ENCODE assay signal across 11 cellular contexts in the genomic region with DNA sequence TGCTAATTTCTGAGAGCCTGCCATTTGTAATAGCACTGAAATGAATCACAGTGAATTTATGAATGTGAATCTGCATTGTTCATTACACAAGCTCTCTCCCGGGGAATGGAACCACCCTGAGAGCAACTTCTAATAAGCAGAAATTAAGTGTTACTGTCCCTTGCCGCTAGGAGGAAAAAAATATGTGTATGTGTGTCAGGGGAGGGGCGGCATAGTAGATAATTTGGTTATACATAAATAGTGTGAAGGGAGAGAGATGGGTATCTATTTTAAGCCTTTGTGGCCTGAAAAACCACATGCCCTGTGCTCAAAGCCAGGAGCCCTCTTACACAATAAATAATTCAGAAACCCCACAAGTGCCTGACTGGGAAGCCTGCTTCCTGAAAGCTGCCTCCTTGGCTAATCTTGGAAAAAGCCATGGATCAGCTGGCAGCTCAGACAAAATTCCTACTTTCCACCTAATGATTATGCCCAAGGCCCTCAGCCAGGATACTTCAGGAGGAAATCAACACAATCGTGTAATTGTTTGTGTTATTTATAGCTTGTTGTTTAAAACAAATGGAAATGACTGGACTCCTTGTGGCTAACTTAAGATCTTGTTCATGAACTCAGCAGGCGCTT.
DNase-seq lines count a peak whose midpoint lies in the region; ATAC-seq and TF ChIP-seq lines count a peak whose summit lies in the region.
"Had no signal": no experiment of that assay in that cellular context is flagged by ENCODE, and none has a peak within 500 bp of the region (broad histone marks: within the 10 kb centered on the region; RNA-seq: fewer than 3 reads in every experiment).

No MANE protein-coding gene starts in this region.

- H3K36me3 Mint-ChIP-seq in activated naive CD4-positive, alpha-beta T cell treated with anti-CD3 and anti-CD28 coated beads, Interleukin-2, amount 50 U/mL, for 72 hours = no peaks in the 10 kb centered on the region

- H3K9me3 ChIP-seq in subcutaneous abdominal adipose tissue (ENCODE audit: control insufficient read depth in 5 of 5, low read length in 5 of 5) = no peaks in the 10 kb centered on the region

- no peak for ATAC-seq in activated naive CD4-positive, alpha-beta T cell treated with anti-CD3 and anti-CD28 coated beads, Interleukin-2, amount 50 U/mL, for 72 hours
- ATAC-seq in GM21381 (IDR thresholded peaks at IDR 0.05; ENCODE audit: unreplicated experiment) = no peak
- ATAC-seq: foreskin keratinocyte, Panc1 had no signal

- no peaks in the 10 kb centered on the region for H3K9me3 Mint-ChIP-seq in activated naive CD4-positive, alpha-beta T cell treated with anti-CD3 and anti-CD28 coated beads, Interleukin-2, amount 50 U/mL, for 72 hours

- H3K27ac Mint-ChIP-seq in activated naive CD4-positive, alpha-beta T cell treated with anti-CD3 and anti-CD28 coated beads, Interleukin-2, amount 50 U/mL, for 72 hours = no peak overlapping the region

- H3K4me3 ChIP-seq in fibroblast of mammary gland (ENCODE audit: control insufficient read depth, low read depth, low read length) (no peak overlapping the region), subcutaneous abdominal adipose tissue (ENCODE audit: low read depth in 1 of 5, low read length in 5 of 5) (no peak overlapping the region)

- H3K4me1 ChIP-seq in subcutaneous abdominal adipose tissue (ENCODE audit: control insufficient read depth in 5 of 5, insufficient read depth in 5 of 5, low read length in 5 of 5) = peaks cover 0 to 19% (median 9%) of the 10 kb centered on the region in 5 donors

- TF ChIP-seq CTCF in fibroblast of mammary gland (conservative IDR thresholded peaks at IDR 0.05; ENCODE audit: control insufficient read depth, insufficient read depth, low read depth, low read length) = peak; percentile 10

- peak overlapping the region; percentile 56 for H3K27ac ChIP-seq in subcutaneous abdominal adipose tissue (ENCODE audit: low read depth, low read length)
- H3K27ac ChIP-seq: C4-2B, foreskin keratinocyte had no signal

- H3K36me3 ChIP-seq in subcutaneous abdominal adipose tissue (ENCODE audit: control insufficient read depth in 5 of 5, insufficient read depth in 5 of 5, low read length in 5 of 5) = no peaks in the 10 kb centered on the region

- H3K9ac ChIP-seq in subcutaneous abdominal adipose tissue (ENCODE audit: low read length in 5 of 5) = no peak overlapping the region

- DNase-seq in NCI-H2029 treated with DMSO at 0.1 percent for 48 hours (lab: John Stamatoyannopoulos, UW) (peak; percentile 16), NCI-H2029 (lab: John Stamatoyannopoulos, UW) (no peak), MV-4-11 (lab: John Stamatoyannopoulos, UW) (peak; percentile 86), fibroblast of mammary gland (ENCODE audit: low read depth) (peak; percentile 84), NCI-H2081 treated with DMSO at 0.1 percent for 48 hours (lab: John Stamatoyannopoulos, UW) (no peak)
- DNase-seq in activated naive CD4-positive, alpha-beta T cell treated with anti-CD3 and anti-CD28 coated beads, Interleukin-2, amount 50 U/mL, for 72 hours (ENCODE audit: low spot score in 2 of 2) = no peak

- H3K27me3 ChIP-seq in subcutaneous abdominal adipose tissue (ENCODE audit: control insufficient read depth in 5 of 5, insufficient read depth in 4 of 5, low read length in 5 of 5) = no peaks in the 10 kb centered on the region
- H3K27me3 ChIP-seq: foreskin keratinocyte had no signal

Comparison
In these comparisons a context has a peak if more than half of its experiments do, and no peak if none do; other contexts are left out.
1. DNase-seq: peak in NCI-H2029 treated with DMSO at 0.1 percent for 48 hours (single experiment), MV-4-11 (single experiment) and fibroblast of mammary gland (single experiment); none in NCI-H2029 (single experiment), activated naive CD4-positive, alpha-beta T cell treated with anti-CD3 and anti-CD28 coated beads, Interleukin-2, amount 50 U/mL, for 72 hours (0 of 2) and NCI-H2081 treated with DMSO at 0.1 percent for 48 hours (single experiment).